Comparison of ENCODE assay signal across 17 cellular contexts in the genomic region with DNA sequence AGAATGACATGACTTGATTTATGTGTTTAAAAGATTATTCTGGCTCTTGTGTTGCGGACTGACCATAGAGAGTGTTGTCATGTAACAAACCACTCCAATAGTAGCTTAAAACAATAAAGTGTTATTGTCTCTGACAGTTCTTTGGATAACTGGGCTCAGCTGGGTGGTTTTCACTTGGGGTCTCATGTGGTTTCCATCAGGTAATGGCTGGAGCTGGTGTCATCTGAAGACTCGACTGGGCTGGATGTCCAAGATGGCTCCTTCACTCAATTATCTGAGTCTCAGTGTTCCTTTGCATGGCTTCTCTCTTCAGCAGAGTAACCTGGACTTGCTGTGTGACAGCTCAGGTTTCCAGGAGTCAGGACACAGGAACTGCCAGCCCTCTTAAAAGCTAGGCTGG.
"Had no signal": no experiment of that assay in that cellular context is flagged by ENCODE, and none has a peak within 500 bp of the region (broad histone marks: within the 10 kb centered on the region; RNA-seq: fewer than 3 reads in every experiment).

No MANE protein-coding gene starts in this region.

- H3K4me3 ChIP-seq: heart right ventricle, lung, pancreas, upper lobe of right lung had no signal

- H3K27ac ChIP-seq: pancreas, upper lobe of right lung had no signal

- H3K27me3 ChIP-seq: heart right ventricle, pancreas, upper lobe of right lung had no signal

- H3K9me3 ChIP-seq: pancreas, upper lobe of right lung had no signal

- DNase-seq: activated B cell treated with CpG ODN at 0.5 μM for 24 hours; activated CD4-positive, alpha-beta T cell treated with anti-CD3 and anti-CD28 coated beads for 36 hours; activated CD4-positive, alpha-beta T cell treated with anti-CD3 and anti-CD28 coated beads, Interleukin-2, amount 50 U/mL, for 4 hours; activated CD8-positive, alpha-beta memory T cell treated with anti-CD3 and anti-CD28 coated beads for 24 hours; activated CD8-positive, alpha-beta memory T cell treated with anti-CD3 and anti-CD28 coated beads, Interleukin-2, amount 50 U/mL, for 4 hours; activated T-cell treated with anti-CD3 and anti-CD28 coated beads, Interleukin-2, amount 50 U/mL, for 24 hours; aorta; effector memory CD8-positive, alpha-beta T cell; heart right ventricle; kidney; naive thymus-derived CD8-positive, alpha-beta T cell; pancreas; stimulated activated CD4-positive, alpha-beta T cell treated with anti-CD3 and anti-CD28 coated beads, Interleukin-4, amount 100 ng/mL, for 1 hour; stimulated activated naive CD4-positive, alpha-beta T cell treated with Interleukin-2 at 50 U/mL for 16 hours; T-helper 9 cell; upper lobe of right lung had no signal
